ENCODE assay signal across 17 cellular contexts in genomic region chr12:120096671-120097202, GRCh38. TPM values are rescaled to one million over a fixed set of nuclear protein-coding genes. Genes with fewer than 3 reads are reported as not detected.
DNase-seq lines count a peak whose midpoint lies in the region; ATAC-seq, FAIRE-seq and TF ChIP-seq lines count a peak whose summit lies in the region.
"Had no signal": no experiment of that assay in that cellular context is flagged by ENCODE, and none has a peak within 500 bp of the region (broad histone marks: within the 10 kb centered on the region; RNA-seq: fewer than 3 reads in every experiment).

No MANE protein-coding gene starts in this region.

- ATAC-seq in activated T-helper 17 cell treated with anti-CD3 and anti-CD28 coated beads, Interleukin-2, amount 50 U/mL, for 72 hours (replicated peaks) = no peak
- ATAC-seq in HG02759 (IDR thresholded peaks at IDR 0.05; ENCODE audit: unreplicated experiment) (no peak), GM19324 (IDR thresholded peaks at IDR 0.05; ENCODE audit: low FRiP score, unreplicated experiment) (no peak)
- ATAC-seq: CD8-positive, alpha-beta T cell; HCT116 had no signal

- H3K27ac ChIP-seq in 22Rv1 (peak overlapping the region; percentile 31; the same call in 1 of the 2 replicates), kidney (ENCODE audit: low read depth in 2 of 2, low read length in 2 of 2) (no peak overlapping the region)

- TF ChIP-seq CTCF in 22Rv1 (IDR thresholded peaks at IDR 0.05) (no peak), kidney (IDR thresholded peaks at IDR 0.05; ENCODE audit: borderline replicate concordance, extremely low read depth, insufficient read depth) (no peak)

- DNase-seq in T-helper 2 cell treated with Interferon-gamma antibody and Interleukin-4, amounts not matched to agents 5 μg/mL and 100 μg/mL, for 36 hours (ENCODE audit: low spot score) = no peak
- DNase-seq in T-helper 2 cell (no peak), kidney (peak; percentile 67), NCI-H1092 treated with DMSO at 0.1 percent for 48 hours (lab: John Stamatoyannopoulos, UW) (no peak)
- DNase-seq: CD8-positive, alpha-beta T cell; Kasumi-1; NCI-H1105 treated with DMSO at 0.1 percent for 48 hours; NCI-H1694 treated with DMSO at 0.1 percent for 48 hours; NCI-H226; NCI-H526; NK-92 treated with Interleukin-12 subunit alpha and Interleukin-12 subunit beta, amount 100 ng/mL, for 24 hours had no signal

- H3K9me3 Mint-ChIP-seq in T-helper 2 cell treated with Interferon-gamma antibody and Interleukin-4, amounts not matched to agents 5 μg/mL and 100 μg/mL, for 36 hours = no peaks in the 10 kb centered on the region
- H3K9me3 Mint-ChIP-seq in activated T-helper 17 cell treated with anti-CD3 and anti-CD28 coated beads, Interleukin-2, amount 50 U/mL, for 72 hours = no peaks in the 10 kb centered on the region
- H3K9me3 Mint-ChIP-seq: CD8-positive, alpha-beta T cell; IgD-negative memory B cell had no signal

- peaks cover 45% of the 10 kb centered on the region for H3K36me3 Mint-ChIP-seq in T-helper 2 cell treated with Interferon-gamma antibody and Interleukin-4, amounts not matched to agents 5 μg/mL and 100 μg/mL, for 36 hours (ENCODE audit: low read depth)
- H3K36me3 Mint-ChIP-seq in activated T-helper 17 cell treated with anti-CD3 and anti-CD28 coated beads, Interleukin-2, amount 50 U/mL, for 72 hours (ENCODE audit: low read depth) = peaks cover 76% of the 10 kb centered on the region

- intact Hi-C loops in kidney (cut with DNase I) = no loop called here

- no peak overlapping the region for H3K4me3 Mint-ChIP-seq in T-helper 2 cell treated with Interferon-gamma antibody and Interleukin-4, amounts not matched to agents 5 μg/mL and 100 μg/mL, for 36 hours
- no peak overlapping the region for H3K4me3 Mint-ChIP-seq in activated T-helper 17 cell treated with anti-CD3 and anti-CD28 coated beads, Interleukin-2, amount 50 U/mL, for 72 hours
- H3K4me3 Mint-ChIP-seq: CD8-positive, alpha-beta T cell; IgD-negative memory B cell had no signal

- peaks cover 14 to 19% of the 10 kb centered on the region in 2 donors for H3K4me1 ChIP-seq in kidney (ENCODE audit: control insufficient read depth in 1 of 2, insufficient read depth in 1 of 2, low read depth in 1 of 2, low read length in 2 of 2)

- H3K27ac Mint-ChIP-seq in T-helper 2 cell treated with Interferon-gamma antibody and Interleukin-4, amounts not matched to agents 5 μg/mL and 100 μg/mL, for 36 hours = peak overlapping the region; percentile 50
- H3K27ac Mint-ChIP-seq in activated T-helper 17 cell treated with anti-CD3 and anti-CD28 coated beads, Interleukin-2, amount 50 U/mL, for 72 hours = peak overlapping the region; percentile 51
- H3K27ac Mint-ChIP-seq: CD8-positive, alpha-beta T cell; IgD-negative memory B cell had no signal

- no peaks in the 10 kb centered on the region for H3K27me3 Mint-ChIP-seq in T-helper 2 cell treated with Interferon-gamma antibody and Interleukin-4, amounts not matched to agents 5 μg/mL and 100 μg/mL, for 36 hours (ENCODE audit: low read depth)
- no peaks in the 10 kb centered on the region for H3K27me3 Mint-ChIP-seq in activated T-helper 17 cell treated with anti-CD3 and anti-CD28 coated beads, Interleukin-2, amount 50 U/mL, for 72 hours
- H3K27me3 Mint-ChIP-seq: IgD-negative memory B cell had no signal

- no peaks in the 10 kb centered on the region for H3K9me3 ChIP-seq in kidney (ENCODE audit: control insufficient read depth in 1 of 2, low read length in 2 of 2)

- peaks cover 12 to 22% of the 10 kb centered on the region in 2 donors for H3K36me3 ChIP-seq in kidney (ENCODE audit: control insufficient read depth in 1 of 2, insufficient read depth in 2 of 2, low read length in 2 of 2)

- H3K4me1 Mint-ChIP-seq in T-helper 2 cell treated with Interferon-gamma antibody and Interleukin-4, amounts not matched to agents 5 μg/mL and 100 μg/mL, for 36 hours (ENCODE audit: low read depth) = peaks cover 2% of the 10 kb centered on the region
- H3K4me1 Mint-ChIP-seq in activated T-helper 17 cell treated with anti-CD3 and anti-CD28 coated beads, Interleukin-2, amount 50 U/mL, for 72 hours = peaks cover 6% of the 10 kb centered on the region

- no peak for FAIRE-seq in kidney (lab: Jason Lieb, UNC)

- no peak overlapping the region for H3K4me3 ChIP-seq in kidney (ENCODE audit: low read length in 2 of 2)

- no peak overlapping the region for H3K9ac ChIP-seq in kidney (ENCODE audit: low read length in 2 of 2)

RNA-seq across cellular contexts. Expression of gene RAB35, which starts 19.8 kb away (rescaled TPM):
- total RNA-seq in activated T-helper 17 cell treated with anti-CD3 and anti-CD28 coated beads, Interleukin-2, amount 50 U/mL, for 72 hours = 10 to 100 TPM; 43.8 to 76.4 TPM
- total RNA-seq in kidney = 56.1 TPM
- polyA plus RNA-seq in kidney (ENCODE audit: insufficient read depth, low read depth, low replicate concordance) = 23.2 TPM
